8 cellular contexts compared by ENCODE assay signal in the genomic region with DNA sequence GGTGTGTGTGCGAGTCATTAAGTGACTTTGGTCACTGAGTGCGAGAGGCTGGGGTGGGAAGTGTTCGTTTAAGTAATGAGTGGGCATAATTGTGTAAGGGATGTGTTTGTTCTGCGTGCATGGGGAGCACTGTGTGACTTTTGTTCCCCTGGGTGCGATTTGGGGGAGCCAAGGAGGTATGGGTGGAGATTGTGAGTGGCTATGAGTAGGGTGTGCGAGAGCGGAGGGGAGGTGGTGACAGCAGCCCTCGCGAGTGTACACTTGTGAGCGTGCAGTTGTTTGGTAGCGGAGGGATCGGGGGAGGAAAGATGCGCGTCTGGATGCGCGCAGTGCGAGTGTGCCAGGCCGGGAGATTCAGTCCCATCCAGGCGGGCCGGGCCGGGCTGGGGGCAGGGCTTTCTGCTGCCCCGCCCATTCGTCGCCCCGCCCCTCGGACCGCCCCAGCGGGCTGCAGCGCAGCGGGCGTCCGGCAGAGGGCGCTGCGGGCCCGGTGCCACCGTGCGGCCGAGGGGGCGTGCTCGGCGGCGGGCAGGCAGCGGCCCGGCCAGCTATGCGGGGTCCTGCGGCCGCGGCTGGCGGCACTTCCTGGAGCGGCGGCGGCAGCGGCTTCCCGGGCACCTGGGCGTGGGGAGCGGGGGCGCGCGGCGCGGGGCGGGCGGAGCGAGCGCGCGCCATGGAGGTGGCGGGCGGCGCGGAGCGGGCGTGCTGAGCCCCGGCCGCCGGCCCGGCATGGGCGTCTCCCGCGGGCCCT. TPM values are rescaled to one million over a fixed set of nuclear protein-coding genes. Genes with fewer than 3 reads are reported as not detected.
DNase-seq lines count a peak whose midpoint lies in the region; ATAC-seq and TF ChIP-seq lines count a peak whose summit lies in the region.

A gene with protein sequence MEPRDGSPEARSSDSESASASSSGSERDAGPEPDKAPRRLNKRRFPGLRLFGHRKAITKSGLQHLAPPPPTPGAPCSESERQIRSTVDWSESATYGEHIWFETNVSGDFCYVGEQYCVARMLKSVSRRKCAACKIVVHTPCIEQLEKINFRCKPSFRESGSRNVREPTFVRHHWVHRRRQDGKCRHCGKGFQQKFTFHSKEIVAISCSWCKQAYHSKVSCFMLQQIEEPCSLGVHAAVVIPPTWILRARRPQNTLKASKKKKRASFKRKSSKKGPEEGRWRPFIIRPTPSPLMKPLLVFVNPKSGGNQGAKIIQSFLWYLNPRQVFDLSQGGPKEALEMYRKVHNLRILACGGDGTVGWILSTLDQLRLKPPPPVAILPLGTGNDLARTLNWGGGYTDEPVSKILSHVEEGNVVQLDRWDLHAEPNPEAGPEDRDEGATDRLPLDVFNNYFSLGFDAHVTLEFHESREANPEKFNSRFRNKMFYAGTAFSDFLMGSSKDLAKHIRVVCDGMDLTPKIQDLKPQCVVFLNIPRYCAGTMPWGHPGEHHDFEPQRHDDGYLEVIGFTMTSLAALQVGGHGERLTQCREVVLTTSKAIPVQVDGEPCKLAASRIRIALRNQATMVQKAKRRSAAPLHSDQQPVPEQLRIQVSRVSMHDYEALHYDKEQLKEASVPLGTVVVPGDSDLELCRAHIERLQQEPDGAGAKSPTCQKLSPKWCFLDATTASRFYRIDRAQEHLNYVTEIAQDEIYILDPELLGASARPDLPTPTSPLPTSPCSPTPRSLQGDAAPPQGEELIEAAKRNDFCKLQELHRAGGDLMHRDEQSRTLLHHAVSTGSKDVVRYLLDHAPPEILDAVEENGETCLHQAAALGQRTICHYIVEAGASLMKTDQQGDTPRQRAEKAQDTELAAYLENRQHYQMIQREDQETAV (plus strand): TSS at position 578 of the 751 bp plus-strand sequence. CDS start 197 bp downstream, outside the sequence.

- no peaks in the 10 kb centered on the region for H3K27me3 ChIP-seq in ACC112 (ENCODE audit: insufficient read depth, low read length)

- no peaks in the 10 kb centered on the region for H3K9me3 Mint-ChIP-seq in activated CD4-positive, alpha-beta T cell treated with anti-CD3 and anti-CD28 coated beads for 36 hours (ENCODE audit: low read depth)
- H3K9me3 Mint-ChIP-seq in chondrocyte (ENCODE audit: low read depth), result no peaks in the 10 kb centered on the region

- peaks cover 14% of the 10 kb centered on the region for H3K4me1 ChIP-seq in ACC112 (ENCODE audit: control insufficient read depth, insufficient read depth, low read length, unreplicated experiment)

- DNase-seq in NCI-H226, result peak; percentile 70
- peak; percentile 93 for DNase-seq in activated CD4-positive, alpha-beta T cell treated with anti-CD3 and anti-CD28 coated beads for 36 hours
- DNase-seq in chondrocyte (ENCODE audit: low spot score), result no peak
- DNase-seq in kidney tubule cell (ENCODE audit: low spot score), result peak; percentile 90
- peak; percentile 67 to 80 (median 74) for DNase-seq in stimulated activated CD4-positive, alpha-beta T cell treated with anti-CD3 and anti-CD28 coated beads, Interleukin-1b, Interleukin-23, amount 100 ng/mL, for 24 hours (ENCODE audit: low read depth in 4 of 4, low spot score in 1 of 4)

- CTCF ChIA-PET in activated CD4-positive, alpha-beta T cell treated with anti-CD3 and anti-CD28 coated beads for 36 hours (lab: Charles Lee), result interaction anchor here (0.6 to 13.2 kb wide), 8 partner anchors 11 to 109 kb away, joined by 3 to 141 read pairs (median 4); no protein-coding TSS in a partner anchor

- H3K4me1 Mint-ChIP-seq in activated CD4-positive, alpha-beta T cell treated with anti-CD3 and anti-CD28 coated beads for 36 hours, result peaks cover 81% of the 10 kb centered on the region
- H3K4me1 Mint-ChIP-seq in chondrocyte (ENCODE audit: low read depth), result peaks cover 36% of the 10 kb centered on the region

- H3K36me3 Mint-ChIP-seq in activated CD4-positive, alpha-beta T cell treated with anti-CD3 and anti-CD28 coated beads for 36 hours (ENCODE audit: low read depth), result peaks cover 11% of the 10 kb centered on the region
- H3K36me3 Mint-ChIP-seq in chondrocyte (ENCODE audit: low read depth), result no peaks in the 10 kb centered on the region

- TF ChIP-seq CTCF in chondrocyte (IDR thresholded peaks at IDR 0.05), result peak; percentile 81

- H3K27ac Mint-ChIP-seq in activated CD4-positive, alpha-beta T cell treated with anti-CD3 and anti-CD28 coated beads for 36 hours, result peak within 1 kb of the TSS; percentile 96
- H3K27ac Mint-ChIP-seq in chondrocyte (ENCODE audit: unreplicated experiment), result peak within 1 kb of the TSS; percentile 14

- intact Hi-C loops in activated CD4-positive, alpha-beta T cell treated with anti-CD3 and anti-CD28 coated beads for 36 hours (cut with DNase I, micrococcal nuclease), result loop anchor here (1.0 to 10.0 kb wide), 22 partner anchors 14 to 1780 kb away; partner anchors contain the start of genes PHF21A (in 2 of the 2), AMBRA1 (in 1 of the 2), ARHGAP1 (in 1 of the 2) and ATG13 (in 1 of the 2)

- H2AFZ ChIP-seq in ACC112 (ENCODE audit: low read length, unreplicated experiment), result peak within 1 kb of the TSS; percentile 56

- H3K36me3 ChIP-seq in ACC112 (ENCODE audit: insufficient read depth, low read length), result no peaks in the 10 kb centered on the region

- H3K27me3 Mint-ChIP-seq in activated CD4-positive, alpha-beta T cell treated with anti-CD3 and anti-CD28 coated beads for 36 hours, result no peaks in the 10 kb centered on the region
- no peaks in the 10 kb centered on the region for H3K27me3 Mint-ChIP-seq in chondrocyte (ENCODE audit: low read depth)

- POLR2A ChIA-PET in activated CD4-positive, alpha-beta T cell treated with anti-CD3 and anti-CD28 coated beads for 36 hours (lab: Charles Lee), result interaction anchor here (0.7 to 1.2 kb wide), 3 partner anchors 13 to 16 kb away, joined by 4 to 5 read pairs (median 5); no protein-coding TSS in a partner anchor

- H3K27ac ChIP-seq in ACC112 (ENCODE audit: low read depth, low read length), result no peak within 1 kb of the TSS

- peaks cover 36% of the 10 kb centered on the region for H3K79me2 ChIP-seq in ACC112 (ENCODE audit: control insufficient read depth, insufficient read depth, low read length, unreplicated experiment)

- H3K4me3 Mint-ChIP-seq in activated CD4-positive, alpha-beta T cell treated with anti-CD3 and anti-CD28 coated beads for 36 hours, result peak within 1 kb of the TSS; percentile 90
- H3K4me3 Mint-ChIP-seq in chondrocyte (ENCODE audit: unreplicated experiment), result peak within 1 kb of the TSS; percentile 71

- peak within 1 kb of the TSS; percentile 90 for H3K4me3 ChIP-seq in ACC112 (ENCODE audit: low read depth, low read length)

- ATAC-seq in GM18519 (IDR thresholded peaks at IDR 0.05; ENCODE audit: low FRiP score, unreplicated experiment) (peak; percentile 54), HG03039 (IDR thresholded peaks at IDR 0.05; ENCODE audit: unreplicated experiment) (peak; percentile 74)
- ATAC-seq in activated CD4-positive, alpha-beta T cell treated with anti-CD3 and anti-CD28 coated beads for 36 hours, result peak; percentile 66

RNA-seq across cellular contexts. Expression of the gene that starts here (rescaled TPM):
- total RNA-seq in activated CD4-positive, alpha-beta T cell treated with anti-CD3 and anti-CD28 coated beads for 36 hours, result 100 to 1,000 TPM in 1 of 2 experiments, 10 to 100 TPM in 1; 87.6 to 101 TPM
- total RNA-seq in chondrocyte, result 41.9 to 47.4 TPM (median 46.8 TPM) in 3 replicates
